Comparison of ENCODE assay signal across 1 cellular context in genomic region chr10:129541208-129541607, GRCh38.
TF ChIP-seq lines count a peak whose summit lies in the region.

No MANE protein-coding gene starts in this region.

TF ChIP-seq in HEK293, 187 proteins besides CTCF, POLR2A, EP300 and RAD21 (continued from another document):
- TF ChIP-seq ZNF398 (tag by site-specific recombination; IDR thresholded peaks at IDR 0.05) (no peak), ZNF707 (tag by site-specific recombination; IDR thresholded peaks at IDR 0.05) (no peak), ZBTB6 (tag by site-specific recombination; IDR thresholded peaks at IDR 0.05) (no peak), ZNF404 (tag by site-specific recombination; IDR thresholded peaks at IDR 0.05) (no peak)
